In the genomic region with DNA sequence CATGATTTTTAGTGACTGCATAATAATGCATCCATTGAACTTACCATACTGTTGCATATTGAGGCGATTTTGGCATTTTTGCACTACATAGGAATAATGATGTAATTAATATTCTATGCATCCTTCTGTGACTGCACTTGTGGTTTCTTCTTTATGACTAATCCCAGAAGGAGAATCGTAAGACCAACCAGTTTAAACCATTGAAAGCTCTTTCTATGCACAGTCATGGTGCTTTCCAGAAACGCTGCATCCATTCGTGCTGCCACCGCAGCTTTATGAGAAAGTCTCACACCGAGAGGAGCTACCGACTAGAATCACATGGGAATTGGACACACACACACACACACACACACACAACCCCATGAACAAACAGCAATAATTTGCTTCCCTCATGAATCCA, we compare ENCODE assay signal across 15 cellular contexts.
"Had no signal": no experiment of that assay in that cellular context is flagged by ENCODE, and none has a peak within 500 bp of the region (broad histone marks: within the 10 kb centered on the region; RNA-seq: fewer than 3 reads in every experiment).

No MANE protein-coding gene starts in this region.

- ATAC-seq: activated CD8-positive, alpha-beta T cell treated with anti-CD3 and anti-CD28 coated beads, Interleukin-2, amount 10 ng/mL, durations not matched to agents 7 days and 5 days; left colon; naive thymus-derived CD4-positive, alpha-beta T cell had no signal

- H3K36me3 ChIP-seq: thyroid gland had no signal

- H3K27me3 ChIP-seq: thyroid gland had no signal

- H3K27ac Mint-ChIP-seq: activated CD8-positive, alpha-beta T cell treated with anti-CD3 and anti-CD28 coated beads, Interleukin-2, amount 10 ng/mL, durations not matched to agents 7 days and 5 days; activated naive CD8-positive, alpha-beta T cell treated with anti-CD3 and anti-CD28 coated beads, Interleukin-2, amount 10 ng/mL, durations not matched to agents 7 days and 5 days; naive thymus-derived CD4-positive, alpha-beta T cell had no signal

- H3K4me1 Mint-ChIP-seq: activated naive CD8-positive, alpha-beta T cell treated with anti-CD3 and anti-CD28 coated beads, Interleukin-2, amount 10 ng/mL, durations not matched to agents 7 days and 5 days; immature natural killer cell; naive thymus-derived CD4-positive, alpha-beta T cell had no signal

- H3K36me3 Mint-ChIP-seq: activated naive CD8-positive, alpha-beta T cell treated with anti-CD3 and anti-CD28 coated beads, Interleukin-2, amount 10 ng/mL, durations not matched to agents 7 days and 5 days; immature natural killer cell had no signal

- H3K27ac ChIP-seq: thyroid gland, VCaP had no signal

- H3K27me3 Mint-ChIP-seq: activated naive CD8-positive, alpha-beta T cell treated with anti-CD3 and anti-CD28 coated beads, Interleukin-2, amount 10 ng/mL, durations not matched to agents 7 days and 5 days; naive thymus-derived CD4-positive, alpha-beta T cell had no signal

- H3K4me3 Mint-ChIP-seq: activated CD8-positive, alpha-beta T cell treated with anti-CD3 and anti-CD28 coated beads, Interleukin-2, amount 10 ng/mL, durations not matched to agents 7 days and 5 days; activated naive CD8-positive, alpha-beta T cell treated with anti-CD3 and anti-CD28 coated beads, Interleukin-2, amount 10 ng/mL, durations not matched to agents 7 days and 5 days; immature natural killer cell; naive thymus-derived CD4-positive, alpha-beta T cell had no signal

- H3K4me3 ChIP-seq: lung, thyroid gland had no signal

- DNase-seq: activated CD8-positive, alpha-beta memory T cell treated with anti-CD3 and anti-CD28 coated beads, Interleukin-2, amount 50 U/mL, for 48 hours; activated CD8-positive, alpha-beta T cell treated with anti-CD3 and anti-CD28 coated beads, Interleukin-2, amount 10 ng/mL, durations not matched to agents 7 days and 5 days; activated naive CD8-positive, alpha-beta T cell treated with anti-CD3 and anti-CD28 coated beads, Interleukin-2, amount 10 ng/mL, durations not matched to agents 7 days and 5 days; aorta; central memory CD4-positive, alpha-beta T cell; effector memory CD4-positive, alpha-beta T cell; glutamatergic neuron; immature natural killer cell; left colon; naive thymus-derived CD4-positive, alpha-beta T cell; occipital lobe; T-helper 1 cell; thyroid gland had no signal

- H3K4me1 ChIP-seq: thyroid gland had no signal

- H3K9me3 ChIP-seq: thyroid gland had no signal

- H3K9me3 Mint-ChIP-seq: immature natural killer cell; naive thymus-derived CD4-positive, alpha-beta T cell had no signal
